Comparison of ENCODE assay signal across 29 cellular contexts in genomic region chr17:21299981-21300600, GRCh38. TPM values are rescaled to one million over a fixed set of nuclear protein-coding genes. Genes with fewer than 3 reads are reported as not detected.
DNase-seq lines count a peak whose midpoint lies in the region; ATAC-seq, FAIRE-seq and TF ChIP-seq lines count a peak whose summit lies in the region.
"Had no signal": no experiment of that assay in that cellular context is flagged by ENCODE, and none has a peak within 500 bp of the region (broad histone marks: within the 10 kb centered on the region; RNA-seq: fewer than 3 reads in every experiment).

No MANE protein-coding gene starts in this region.

- TF ChIP-seq CTCF in IMR-90 (conservative IDR thresholded peaks at IDR 0.05; ENCODE audit: low read depth, low read length) (no peak), PC-9 (conservative IDR thresholded peaks at IDR 0.05) (no peak), psoas muscle (IDR thresholded peaks at IDR 0.05) (no peak)

- H2AFZ ChIP-seq in IMR-90 (replicated peaks; ENCODE audit: low read length, poor library complexity) = no peak overlapping the region
- H2AFZ ChIP-seq in PC-9 = no peak overlapping the region
- H2AFZ ChIP-seq in mesenchymal stem cell (ENCODE audit: low read depth, low read length) = no peak overlapping the region

- H4K8ac ChIP-seq in IMR-90 (ENCODE audit: low read depth in 2 of 2, low read length in 2 of 2) (no peak overlapping the region), mesenchymal stem cell (ENCODE audit: low read length) (no peak overlapping the region)

- peak; percentile 23 for FAIRE-seq in GM12891 (lab: Jason Lieb, UNC)
- FAIRE-seq: frontal cortex, G401.6, pancreas had no signal

- H2AK5ac ChIP-seq in IMR-90 (ENCODE audit: low read depth, low read length) = no peak overlapping the region
- H2AK5ac ChIP-seq in mesenchymal stem cell (ENCODE audit: low read length, severe bottlenecking) = no peak overlapping the region

- dilution Hi-C loops in IMR-90 (cut with HindIII; ENCODE audit: low sequenced_read_pairs, unreplicated experiment) = no loop called here

- H2BK120ac ChIP-seq in IMR-90 (ENCODE audit: low read depth, low read length) (no peak overlapping the region), mesenchymal stem cell (ENCODE audit: low read depth, low read length) (no peak overlapping the region)

- no peak overlapping the region for H2BK20ac ChIP-seq in IMR-90 (ENCODE audit: low read depth, low read length)

- in situ Hi-C loops in IMR-90 (cut with MboI; ENCODE audit: low sequenced_read_pairs) = loop anchor here (25.0 kb wide), 1 partner anchor 487 kb away; no protein-coding TSS in a partner anchor

- peak overlapping the region; percentile 44 for H2AK9ac ChIP-seq in IMR-90 (replicated peaks; ENCODE audit: low read depth, low read length, poor library complexity)

- H3K4ac ChIP-seq in IMR-90 (ENCODE audit: low read depth, low read length) = no peak overlapping the region
- H3K4ac ChIP-seq in mesenchymal stem cell (ENCODE audit: low read depth in 1 of 2, low read length in 2 of 2) = no peak overlapping the region

- H3K79me1 ChIP-seq in IMR-90 (ENCODE audit: low read depth in 1 of 2, low read length in 2 of 2) = peaks cover 22 to 57% of the 10 kb centered on the region in 2 experiments
- peaks cover 21% of the 10 kb centered on the region for H3K79me1 ChIP-seq in mesenchymal stem cell (replicated peaks; ENCODE audit: low read length, poor library complexity, severe bottlenecking)

- H4K5ac ChIP-seq in IMR-90 (ENCODE audit: low read depth, low read length) = no peak overlapping the region

- BruUV-seq in IMR-90 (replicated peaks; lab: Mats Ljungman, UMichigan) (no TSS peak), PC-9 (replicated peaks; lab: Mats Ljungman, UMichigan) (TSS peak; percentile 5)

- H3K79me2 ChIP-seq in PC-9 (ENCODE audit: low read depth) = peaks cover 14% of the 10 kb centered on the region; the same call in 1 of the 2 replicates

- H3K27me3 ChIP-seq in IMR-90 (ENCODE audit: control insufficient read depth, insufficient read depth, low read length) (no peaks in the 10 kb centered on the region), PC-9 (ENCODE audit: insufficient read depth, low read depth) (peaks cover 6% of the 10 kb centered on the region; the same call in 1 of the 2 replicates), mesenchymal stem cell (ENCODE audit: control insufficient read depth in 1 of 2, insufficient read depth in 1 of 2, low read length in 2 of 2) (no peaks in the 10 kb centered on the region), psoas muscle (ENCODE audit: insufficient read depth in 3 of 3, low read length in 2 of 3) (no peaks in the 10 kb centered on the region)
- H3K27me3 ChIP-seq: pancreas, spleen, vagina had no signal

- H4K20me1 ChIP-seq in IMR-90 (ENCODE audit: insufficient read depth, low read length) = peaks cover 70% of the 10 kb centered on the region
- peaks cover 45% of the 10 kb centered on the region for H4K20me1 ChIP-seq in PC-9 (ENCODE audit: insufficient read depth)

- ATAC-seq in IMR-90 (ENCODE audit: low read depth) = no peak
- ATAC-seq in HG03025 (IDR thresholded peaks at IDR 0.05; ENCODE audit: low FRiP score, unreplicated experiment) = no peak
- no peak for ATAC-seq in psoas muscle
- ATAC-seq in GM19328 (IDR thresholded peaks at IDR 0.05; ENCODE audit: unreplicated experiment) = no peak
- ATAC-seq: activated T-cell treated with anti-CD3 and anti-CD28 coated beads, Interleukin-2, amount 50 U/mL, for 4 hours; esophagus mucosa; HCT116; natural killer cell; pancreas; right cardiac atrium; stimulated activated memory B cell treated with anti-CD40 and anti-IgM and Interleukin-4, amounts not matched to agents 10 μg/mL and 1 μg/mL and 100 μg/mL, for 72 hours had no signal

- H3K36me3 ChIP-seq in IMR-90 (ENCODE audit: control insufficient read depth, insufficient read depth, low read length) = peaks cover 54% of the 10 kb centered on the region
- H3K36me3 ChIP-seq in PC-9 (ENCODE audit: low read depth) = no peaks in the 10 kb centered on the region
- H3K36me3 ChIP-seq in mesenchymal stem cell (ENCODE audit: control insufficient read depth in 1 of 2, insufficient read depth in 2 of 2, low read depth in 1 of 2, low read length in 2 of 2) = peaks cover 66 to 82% of the 10 kb centered on the region in 2 experiments
- peaks cover 0 to 68% of the 10 kb centered on the region in 2 donors for H3K36me3 ChIP-seq in psoas muscle (ENCODE audit: insufficient read depth in 1 of 2, low read depth in 1 of 2)

- H4K91ac ChIP-seq in IMR-90 (ENCODE audit: insufficient read depth, low read depth, low read length) (no peak overlapping the region), mesenchymal stem cell (ENCODE audit: low read length) (peak overlapping the region; percentile 32)

- no peak overlapping the region for H3K18ac ChIP-seq in IMR-90 (ENCODE audit: low read depth, low read length)
- no peak overlapping the region for H3K18ac ChIP-seq in mesenchymal stem cell (ENCODE audit: low read depth in 1 of 2, low read length in 2 of 2)

- POLR2A ChIA-PET in IMR-90 (lab: Charles Lee; ENCODE audit: unreplicated experiment) = no interaction called here
- POLR2A ChIA-PET in PC-9 (lab: Charles Lee; ENCODE audit: unreplicated experiment) = no interaction called here

- H3K56ac ChIP-seq in IMR-90 (ENCODE audit: extremely low read depth, insufficient read depth, low read length) = no peak overlapping the region

- H3K9me2 ChIP-seq in PC-9 (ENCODE audit: insufficient read depth) = no peaks in the 10 kb centered on the region
- H3K9me2 ChIP-seq: SK-N-SH had no signal

- H3K9ac ChIP-seq in IMR-90 (ENCODE audit: low read depth, low read length) (no peak overlapping the region), mesenchymal stem cell (ENCODE audit: low read length) (no peak overlapping the region)
- H3K9ac ChIP-seq: SK-N-SH had no signal

- H3K23ac ChIP-seq in IMR-90 (ENCODE audit: low read depth, low read length) (no peak overlapping the region), mesenchymal stem cell (ENCODE audit: low read length in 2 of 2) (no peak overlapping the region)

- DNase-seq in GM12891 (ENCODE audit: insufficient read length, low spot score) (no peak), IMR-90 (no peak), PC-9 (no peak), mesenchymal stem cell (no peak), psoas muscle (no peak)
- DNase-seq: activated CD4-positive, alpha-beta T cell treated with anti-CD3 and anti-CD28 coated beads for 48 hours; activated T-cell treated with anti-CD3 and anti-CD28 coated beads, Interleukin-2, amount 50 U/mL, for 4 hours; amniotic stem cell; CD4-positive, alpha-beta T cell; effector memory CD4-positive, alpha-beta T cell; hypothalamus; midbrain; natural killer cell; NCI-H1436 treated with DMSO at 0.1 percent for 48 hours; NCI-H510A treated with DMSO at 0.1 percent for 48 hours; SK-N-SH; spleen; stimulated activated CD4-positive, alpha-beta T cell treated with anti-CD3 and anti-CD28 coated beads, Interleukin-2, amount 100 ng/mL, for 48 hours; T-helper 2 cell had no signal

- no peak overlapping the region for H2BK12ac ChIP-seq in mesenchymal stem cell (ENCODE audit: low read length in 2 of 2)

- H3K27ac ChIP-seq in IMR-90 (ENCODE audit: insufficient read depth, low read length) (no peak overlapping the region), PC-9 (no peak overlapping the region), mesenchymal stem cell (ENCODE audit: low read length, poor library complexity, severe bottlenecking) (no peak overlapping the region), psoas muscle (no peak overlapping the region)
- H3K27ac ChIP-seq: pancreas, spleen, vagina had no signal

- 62% methylated on average over 6 of the region's 7 CpGs; no CpG with 5 or more reads in 1 of the 2 experiments for WGBS in IMR-90 (ENCODE audit: extremely low coverage in 2 of 2, insufficient read length in 1 of 2), 2 experiments
- WGBS in mesenchymal stem cell = 59% methylated on average over 7 of the region's 7 CpGs
- 48 to 53% (median 52%) methylated on average over 7 of the region's 7 CpGs for WGBS in psoas muscle, 3 donors

- H3K4me3 ChIP-seq in IMR-90 (ENCODE audit: insufficient read depth, low read depth, low read length) (no peak overlapping the region), PC-9 (no peak overlapping the region), mesenchymal stem cell (ENCODE audit: insufficient read depth in 1 of 2, low read depth in 1 of 2, low read length in 2 of 2) (no peak overlapping the region), psoas muscle (no peak overlapping the region)
- H3K4me3 ChIP-seq: pancreas, spleen, vagina had no signal

- H2BK15ac ChIP-seq in IMR-90 (ENCODE audit: low read depth, low read length) (no peak overlapping the region), mesenchymal stem cell (ENCODE audit: low read depth, poor library complexity, severe bottlenecking) (no peak overlapping the region)

- no peak for TF ChIP-seq RAD21 in IMR-90 (IDR thresholded peaks at IDR 0.05; ENCODE audit: low read length)

- H2BK5ac ChIP-seq in IMR-90 (ENCODE audit: low read depth, low read length, poor library complexity, severe bottlenecking) (no peak overlapping the region), mesenchymal stem cell (ENCODE audit: low read depth, low read length, poor library complexity, severe bottlenecking) (no peak overlapping the region)

- CTCF ChIA-PET in IMR-90 (lab: Yijun Ruan, JAX) = no interaction called here
- CTCF ChIA-PET in PC-9 (lab: Charles Lee) = interaction anchor here (0.6 kb wide), 2 partner anchors 168 to 1922 kb away, joined by 3 to 6 read pairs; partner anchors contain the start of gene MAPK7

- no peaks in the 10 kb centered on the region for H3K9me1 ChIP-seq in IMR-90 (ENCODE audit: insufficient read depth, low read length)

- H3K14ac ChIP-seq in IMR-90 (replicated peaks; ENCODE audit: low read depth, low read length) (no peak overlapping the region), mesenchymal stem cell (ENCODE audit: low read length in 2 of 2) (no peak overlapping the region)

- intact Hi-C loops in IMR-90 (cut with micrococcal nuclease) (no loop called here), PC-9 (cut with micrococcal nuclease; ENCODE audit: unreplicated experiment) (no loop called here), psoas muscle (cut with DNase I) (loop anchor here in 1 of 2 donors (10.0 kb wide), 2 partner anchors 375 to 905 kb away; no protein-coding TSS in a partner anchor)

- H3K4me2 ChIP-seq in IMR-90 (ENCODE audit: low read depth, low read length) = no peak overlapping the region
- H3K4me2 ChIP-seq in PC-9 = no peak overlapping the region
- H3K4me2 ChIP-seq in mesenchymal stem cell (ENCODE audit: low read length, poor library complexity, severe bottlenecking) = no peak overlapping the region
- H3K4me2 ChIP-seq: SK-N-SH had no signal

- H3K9me3 ChIP-seq in IMR-90 (ENCODE audit: control insufficient read depth, insufficient read depth, low read length) = no peaks in the 10 kb centered on the region; the same call in 1 of the 2 replicates
- H3K9me3 ChIP-seq in PC-9 (ENCODE audit: insufficient read depth, low read depth) = no peaks in the 10 kb centered on the region
- no peaks in the 10 kb centered on the region for H3K9me3 ChIP-seq in mesenchymal stem cell (ENCODE audit: control insufficient read depth, low read length)
- H3K9me3 ChIP-seq in psoas muscle = no peaks in the 10 kb centered on the region
- H3K9me3 ChIP-seq: pancreas, SK-N-SH, spleen, vagina had no signal

- TF ChIP-seq POLR2A in GM12891 (IDR thresholded peaks at IDR 0.05; ENCODE audit: low read depth, low read length) (no peak), IMR-90 (IDR thresholded peaks at IDR 0.05; ENCODE audit: low read depth, low read length) (no peak)

- no peaks in the 10 kb centered on the region for H3F3A ChIP-seq in PC-9 (ENCODE audit: insufficient read depth, low read depth)

- H3K4me1 ChIP-seq in IMR-90 (ENCODE audit: control insufficient read depth, insufficient read depth, low read length) (peaks cover 15% of the 10 kb centered on the region), PC-9 (replicated peaks; ENCODE audit: insufficient read depth) (no peaks in the 10 kb centered on the region), mesenchymal stem cell (ENCODE audit: control insufficient read depth, insufficient read depth, low read depth, low read length) (peaks cover 10% of the 10 kb centered on the region), psoas muscle (peaks cover 20% of the 10 kb centered on the region)
- H3K4me1 ChIP-seq: vagina had no signal

RNA-seq across cellular contexts. Expression of gene MAP2K3, which starts 15.6 kb away (rescaled TPM):
- 15.2 TPM for polyA plus RNA-seq in GM12891 (2012; ENCODE audit: low read depth, missing spikeins)
- total RNA-seq in IMR-90 (2012; rRNA removed) (23.5 and 25.0 TPM in 2 replicates), PC-9 (2021) (89.2 and 98.1 TPM in 2 replicates), psoas muscle (100 to 1,000 TPM in 2 of 4 donors, 10 to 100 TPM in 2; 64.4 to 126 (median 107) TPM)
- polyA plus RNA-seq in IMR-90 (2012; rRNA removed) (72.6 and 82.2 TPM in 2 replicates), psoas muscle (100 to 1,000 TPM in 2 of 3 donors, 10 to 100 TPM in 1; 86.3 to 229 (median 146) TPM)
- polyA plus RNA-seq in IMR-90 (2012; cell fraction: cytosol; rRNA removed) = 80.0 and 96.7 TPM in 2 replicates
- polyA plus RNA-seq in IMR-90 (2012; cell fraction: nucleus; rRNA removed; ENCODE audit: low replicate concordance) = 106 and 189 TPM in 2 replicates
- 25.0 TPM for polyA plus RNA-seq in mesenchymal stem cell (2013, experiment 1 of 2)
- polyA plus RNA-seq in mesenchymal stem cell (2013, experiment 2 of 2) = 24.1 TPM

RNA-seq across cellular contexts. Expression of gene NATD1, which starts 46.9 kb away (rescaled TPM):
- polyA plus RNA-seq in GM12891 (2012; ENCODE audit: low read depth, missing spikeins) = 0.59 TPM
- 0.56 and 0.90 TPM in 2 replicates for total RNA-seq in IMR-90 (2012; rRNA removed)
- 4.1 and 4.3 TPM in 2 replicates for polyA plus RNA-seq in IMR-90 (2012; rRNA removed)
- 2.2 and 5.3 TPM in 2 replicates for polyA plus RNA-seq in IMR-90 (2012; cell fraction: cytosol; rRNA removed)
- polyA plus RNA-seq in IMR-90 (2012; cell fraction: nucleus; rRNA removed; ENCODE audit: low replicate concordance) = 4.7 and 7.3 TPM in 2 replicates
- total RNA-seq in PC-9 (2021) = 5.3 and 5.4 TPM in 2 replicates
- 3.2 TPM for polyA plus RNA-seq in mesenchymal stem cell (2013, experiment 1 of 2)
- polyA plus RNA-seq in mesenchymal stem cell (2013, experiment 2 of 2) = 3.2 TPM
- total RNA-seq in psoas muscle = 10 to 100 TPM; 21.6 to 48.0 (median 24.5) TPM
- polyA plus RNA-seq in psoas muscle = 10 to 100 TPM in 2 of 3 donors, 1 to 10 TPM in 1; 4.7 to 15.1 (median 10.5) TPM
